ENCODE assay signal across 9 cellular contexts in the genomic region with DNA sequence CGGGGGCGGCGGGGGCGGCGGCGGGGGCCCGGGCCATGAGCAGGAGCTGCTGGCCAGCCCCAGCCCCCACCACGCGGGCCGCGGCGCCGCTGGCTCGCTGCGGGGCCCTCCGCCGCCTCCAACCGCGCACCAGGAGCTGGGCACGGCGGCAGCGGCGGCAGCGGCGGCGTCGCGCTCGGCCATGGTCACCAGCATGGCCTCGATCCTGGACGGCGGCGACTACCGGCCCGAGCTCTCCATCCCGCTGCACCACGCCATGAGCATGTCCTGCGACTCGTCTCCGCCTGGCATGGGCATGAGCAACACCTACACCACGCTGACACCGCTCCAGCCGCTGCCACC. TPM values are rescaled to one million over a fixed set of nuclear protein-coding genes. Genes with fewer than 3 reads are reported as not detected.
DNase-seq lines count a peak whose midpoint lies in the region; ATAC-seq and TF ChIP-seq lines count a peak whose summit lies in the region.
"Had no signal": no experiment of that assay in that cellular context is flagged by ENCODE, and none has a peak within 500 bp of the region (broad histone marks: within the 10 kb centered on the region; RNA-seq: fewer than 3 reads in every experiment).

No MANE protein-coding gene starts in this region.

- H3K14ac ChIP-seq in neuronal stem cell (ENCODE audit: low read length): no peak overlapping the region

- H3K18ac ChIP-seq in neuronal stem cell (ENCODE audit: low read length): peak overlapping the region; percentile 71

- H4K8ac ChIP-seq in neuronal stem cell (ENCODE audit: low read depth, low read length): peak overlapping the region; percentile 25

- H3K27me3 ChIP-seq in HUES64 (ENCODE audit: insufficient read depth, low read length) (peaks cover 93% of the 10 kb centered on the region), neuronal stem cell (ENCODE audit: control insufficient read depth in 3 of 3, insufficient read depth in 3 of 3, low read depth in 1 of 3, low read length in 3 of 3) (peaks cover 48 to 89% (median 88%) of the 10 kb centered on the region in 3 experiments), esophagus squamous epithelium (peaks cover 37 to 100% (median 69%) of the 10 kb centered on the region in 4 donors)

- under 1% methylated on average over 43 of the region's 43 CpGs for WGBS in HUES64
- WGBS in neuronal stem cell (ENCODE audit: extremely low coverage in 2 of 2, insufficient read length in 2 of 2, insufficient replicate concordance in 1 of 2), 2 donors: no CpG with 5 or more reads among the region's 43 CpGs
- 5 to 30% methylated on average over 7 to 8 of the region's 43 CpGs for WGBS in esophagus squamous epithelium, 2 donors

- no peak overlapping the region for H3K4ac ChIP-seq in neuronal stem cell (ENCODE audit: low read length)

- no peaks in the 10 kb centered on the region for H3K36me3 ChIP-seq in HUES64 (ENCODE audit: insufficient read depth, low read length)
- no peaks in the 10 kb centered on the region for H3K36me3 ChIP-seq in neuronal stem cell (replicated peaks in 1 of 2; ENCODE audit: control insufficient read depth in 2 of 2, insufficient read depth in 2 of 2, low read length in 2 of 2)
- no peaks in the 10 kb centered on the region for H3K36me3 ChIP-seq in esophagus squamous epithelium
- H3K36me3 ChIP-seq: heart left ventricle had no signal

- H2BK15ac ChIP-seq in neuronal stem cell (ENCODE audit: low read length): no peak overlapping the region

- no peak for TF ChIP-seq POLR2A in esophagus squamous epithelium (IDR thresholded peaks at IDR 0.05)

- H2AFZ ChIP-seq in neuronal stem cell (ENCODE audit: low read length): no peak overlapping the region

- no peaks in the 10 kb centered on the region for H3K9me3 Mint-ChIP-seq in dendritic cell treated with granulocyte-macrophage colony-stimulating factor and Interleukin-4, amounts not matched to agents 40 ng/mL and 50 ng/mL, for 4 days

- H3K79me1 ChIP-seq in neuronal stem cell (ENCODE audit: low read depth, low read length): no peaks in the 10 kb centered on the region

- H3K4me1 ChIP-seq in HUES64 (ENCODE audit: insufficient read depth, low read length) (peaks cover 60% of the 10 kb centered on the region), neuronal stem cell (ENCODE audit: control insufficient read depth in 2 of 2, insufficient read depth in 1 of 2, low read depth in 1 of 2, low read length in 2 of 2) (peaks cover 17 to 21% of the 10 kb centered on the region in 2 donors), esophagus squamous epithelium (peaks cover 25 to 72% (median 37%) of the 10 kb centered on the region in 3 donors)

- peak overlapping the region; percentile 14 for H2AK5ac ChIP-seq in neuronal stem cell (ENCODE audit: low read depth, low read length)

- no peak for TF ChIP-seq CTCF in esophagus squamous epithelium (IDR thresholded peaks at IDR 0.05)

- peak overlapping the region; percentile 64 for H3K4me3 Mint-ChIP-seq in dendritic cell treated with granulocyte-macrophage colony-stimulating factor and Interleukin-4, amounts not matched to agents 40 ng/mL and 50 ng/mL, for 4 days

- H3K27me3 Mint-ChIP-seq in dendritic cell treated with granulocyte-macrophage colony-stimulating factor and Interleukin-4, amounts not matched to agents 40 ng/mL and 50 ng/mL, for 4 days: peaks cover 94% of the 10 kb centered on the region

- H3K4me2 ChIP-seq in neuronal stem cell (ENCODE audit: insufficient read depth, low read length, poor library complexity, severe bottlenecking): peak overlapping the region; percentile 43

- peak; percentile 83 for DNase-seq in DMS53 (lab: John Stamatoyannopoulos, UW)
- no peak for DNase-seq in DMS53 treated with DMSO at 0.1 percent for 48 hours (lab: John Stamatoyannopoulos, UW; ENCODE audit: unreplicated experiment)
- DNase-seq in neuronal stem cell (ENCODE audit: low spot score): no peak
- no peak for DNase-seq in EL
- no peak for DNase-seq in esophagus squamous epithelium (lab: John Stamatoyannopoulos, UW)

- intact Hi-C loops in dendritic cell treated with granulocyte-macrophage colony-stimulating factor and Interleukin-4, amounts not matched to agents 40 ng/mL and 50 ng/mL, for 4 days (cut with micrococcal nuclease): no loop called here
- intact Hi-C loops in esophagus squamous epithelium (cut with DNase I): no loop called here

- no peak overlapping the region for H4K91ac ChIP-seq in neuronal stem cell (ENCODE audit: low read depth, low read length, poor library complexity)

- H3K4me1 Mint-ChIP-seq in dendritic cell treated with granulocyte-macrophage colony-stimulating factor and Interleukin-4, amounts not matched to agents 40 ng/mL and 50 ng/mL, for 4 days (ENCODE audit: low read depth): peaks cover 69% of the 10 kb centered on the region

- no peak overlapping the region for H2BK12ac ChIP-seq in neuronal stem cell (ENCODE audit: low read length)

- H3K23ac ChIP-seq in neuronal stem cell (ENCODE audit: low read depth, low read length, poor library complexity): peak overlapping the region; percentile 99

- H3K36me3 Mint-ChIP-seq in dendritic cell treated with granulocyte-macrophage colony-stimulating factor and Interleukin-4, amounts not matched to agents 40 ng/mL and 50 ng/mL, for 4 days (ENCODE audit: low read depth): no peaks in the 10 kb centered on the region

- H3K4me3 ChIP-seq in HUES64 (ENCODE audit: low read length) (peak overlapping the region; percentile 33), neuronal stem cell (ENCODE audit: low read length in 2 of 2) (peak overlapping the region; percentile 58 to 65), esophagus squamous epithelium (peak overlapping the region in 2 of 4 donors; percentile 56 to 72)

- no peak for ATAC-seq in HG03175 (IDR thresholded peaks at IDR 0.05; ENCODE audit: unreplicated experiment)

- no peak overlapping the region for H3K9ac ChIP-seq in HUES64 (ENCODE audit: low read depth, low read length)
- peak overlapping the region; percentile 54 for H3K9ac ChIP-seq in neuronal stem cell (ENCODE audit: low read depth, low read length, poor library complexity)

- no peak overlapping the region for H3K27ac Mint-ChIP-seq in dendritic cell treated with granulocyte-macrophage colony-stimulating factor and Interleukin-4, amounts not matched to agents 40 ng/mL and 50 ng/mL, for 4 days

- peak overlapping the region; percentile 40 for H2BK5ac ChIP-seq in neuronal stem cell (ENCODE audit: low read length)

- H3K27ac ChIP-seq in HUES64 (ENCODE audit: low read depth, low read length) (no peak overlapping the region), neuronal stem cell (replicated peaks; ENCODE audit: low read length) (no peak overlapping the region), esophagus squamous epithelium (no peak overlapping the region)
- H3K27ac ChIP-seq: heart left ventricle had no signal

- no peaks in the 10 kb centered on the region for H3K9me3 ChIP-seq in HUES64 (ENCODE audit: insufficient read depth, low read depth, low read length)
- peaks cover 0 to 4% of the 10 kb centered on the region in 2 donors for H3K9me3 ChIP-seq in neuronal stem cell (replicated peaks in 1 of 2; ENCODE audit: control insufficient read depth in 2 of 2, insufficient read depth in 1 of 2, low read depth in 1 of 2, low read length in 2 of 2)
- H3K9me3 ChIP-seq in esophagus squamous epithelium: no peaks in the 10 kb centered on the region
- H3K9me3 ChIP-seq: heart left ventricle had no signal

- no peak overlapping the region for H2BK120ac ChIP-seq in neuronal stem cell (ENCODE audit: low read depth, low read length)

RNA-seq across cellular contexts. Expression of gene ONECUT2, which starts 0.6 kb away (rescaled TPM):
- polyA plus RNA-seq in HUES64 (2013, experiment 1 of 2): 1.00 TPM
- polyA plus RNA-seq in HUES64 (2013, experiment 2 of 2): 1.6 TPM
- 0.31 TPM for polyA plus RNA-seq in neuronal stem cell (2013, experiment 1 of 2)
- polyA plus RNA-seq in neuronal stem cell (2013, experiment 2 of 2): 0.33 TPM
- under 1 TPM in 3 of 4 donors, not detected in 1; under 0.01 to 0.09 (median 0.04) TPM for total RNA-seq in esophagus squamous epithelium
